19 cellular contexts compared by ENCODE assay signal in the genomic region with DNA sequence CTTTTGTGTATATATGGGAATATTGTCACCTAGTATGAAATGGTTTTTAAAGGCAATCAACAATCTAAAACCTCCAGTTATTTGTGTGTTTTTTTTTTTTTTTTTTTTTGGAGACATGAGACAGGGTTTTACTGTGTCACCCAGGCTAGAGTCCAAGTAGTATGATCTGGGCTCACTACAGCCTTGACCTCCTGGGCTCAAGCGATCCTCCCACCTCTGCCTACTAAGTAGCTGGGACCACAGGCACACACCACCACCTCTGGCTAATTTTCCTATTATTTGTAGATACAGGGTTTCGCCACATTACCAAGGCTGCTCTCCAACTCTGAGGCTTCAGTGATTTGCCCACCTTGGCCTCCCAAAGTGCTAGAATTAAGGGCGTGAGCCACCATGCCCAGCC.
DNase-seq lines count a peak whose midpoint lies in the region; ATAC-seq, FAIRE-seq and TF ChIP-seq lines count a peak whose summit lies in the region.
"Had no signal": no experiment of that assay in that cellular context is flagged by ENCODE, and none has a peak within 500 bp of the region (broad histone marks: within the 10 kb centered on the region; RNA-seq: fewer than 3 reads in every experiment).

No MANE protein-coding gene starts in this region.

- TF ChIP-seq CTCF in H1 (IDR thresholded peaks at IDR 0.05; ENCODE audit: control extremely low read depth in 1 of 3, insufficient read depth in 1 of 3, low read depth in 1 of 3, low read length in 3 of 3) = no peak
- TF ChIP-seq CTCF in liver (IDR thresholded peaks at IDR 0.05; ENCODE audit: low read depth, low read length, missing input control) = no peak
- no peak for TF ChIP-seq CTCF in suprapubic skin (IDR thresholded peaks at IDR 0.05)

- H2BK5ac ChIP-seq in H1 (ENCODE audit: low read depth, low read length) = no peak overlapping the region

- no peak overlapping the region for H3K4ac ChIP-seq in H1 (replicated peaks; ENCODE audit: insufficient read length, low read depth, low read length)

- no peak overlapping the region for H3K9ac ChIP-seq in H1 (replicated peaks in 1 of 4; ENCODE audit: extremely low read depth in 1 of 4, low read depth in 3 of 4, low read length in 3 of 4)
- H3K9ac ChIP-seq in liver (ENCODE audit: low read depth in 1 of 2, low read length in 2 of 2) = no peak overlapping the region
- H3K9ac ChIP-seq: GM23248 had no signal

- H3K79me2 ChIP-seq in H1 (ENCODE audit: control insufficient read depth in 1 of 2, insufficient read depth in 2 of 2, low read length in 2 of 2) = no peaks in the 10 kb centered on the region; a peak in 2 of 4 replicates

- 0 out of 2 replicates have a peak overlapping the region, but pooled peaks have one; percentile 71 for H2BK12ac ChIP-seq in H1 (ENCODE audit: low read depth, low read length)

- peaks cover 22 to 31% of the 10 kb centered on the region in 2 donors for H3K4me1 Mint-ChIP-seq in natural killer cell treated with Interleukin-12 subunit alpha and Interleukin-12 subunit beta and Interleukin-15 and Interleukin-18, amount 100 ng/mL, for 72 hours (ENCODE audit: low read depth in 2 of 2)

- H2AK5ac ChIP-seq in H1 (ENCODE audit: low read depth, low read length) = no peak overlapping the region

- peaks cover 4% of the 10 kb centered on the region for H3K9me3 Mint-ChIP-seq in natural killer cell treated with Interleukin-12 subunit alpha and Interleukin-12 subunit beta and Interleukin-15 and Interleukin-18, amount 100 ng/mL, for 72 hours
- H3K9me3 Mint-ChIP-seq: H9 had no signal

- H3K36me3 ChIP-seq in H1 (ENCODE audit: control insufficient read depth in 2 of 4, insufficient read depth in 4 of 4, low read length in 3 of 4) (no peaks in the 10 kb centered on the region), liver (ENCODE audit: control insufficient read depth in 4 of 4, insufficient read depth in 3 of 4, low read depth in 1 of 4, low read length in 3 of 4) (no peaks in the 10 kb centered on the region), suprapubic skin (no peaks in the 10 kb centered on the region)

- H4K20me1 ChIP-seq in H1 (replicated peaks in 1 of 2; ENCODE audit: control insufficient read depth in 1 of 2, insufficient read depth in 2 of 2, low read length in 2 of 2) = no peaks in the 10 kb centered on the region

- no peak for ATAC-seq in natural killer cell treated with Interleukin-12 subunit alpha and Interleukin-12 subunit beta and Interleukin-15 and Interleukin-18, amount 100 ng/mL, for 72 hours
- ATAC-seq in GM18873 (IDR thresholded peaks at IDR 0.05; ENCODE audit: low FRiP score, unreplicated experiment) = no peak
- ATAC-seq: A549, HCT116 had no signal

- no peak overlapping the region for H2BK20ac ChIP-seq in H1 (ENCODE audit: low read length)

- H3K27me3 ChIP-seq in H1 (replicated peaks in 1 of 4; ENCODE audit: control insufficient read depth in 3 of 4, extremely low read depth in 1 of 4, insufficient read depth in 3 of 4, low read length in 3 of 4) (no peaks in the 10 kb centered on the region), liver (ENCODE audit: control insufficient read depth in 4 of 4, insufficient read depth in 4 of 4, low read length in 3 of 4) (no peaks in the 10 kb centered on the region), suprapubic skin (no peaks in the 10 kb centered on the region)

- no peak overlapping the region for H3K4me2 ChIP-seq in H1 (ENCODE audit: insufficient read depth in 1 of 2, low read depth in 2 of 2, low read length in 2 of 2)
- H3K4me2 ChIP-seq: A549 had no signal

- H3K27ac ChIP-seq in H1 (ENCODE audit: low read depth, low read length) (no peak overlapping the region), liver (ENCODE audit: low read depth in 1 of 2, low read length in 2 of 2) (no peak overlapping the region), suprapubic skin (no peak overlapping the region)
- H3K27ac ChIP-seq: A549, GM23248 had no signal

- no peak for TF ChIP-seq EP300 in H1 (IDR thresholded peaks at IDR 0.05; ENCODE audit: borderline replicate concordance in 1 of 2, low read depth in 2 of 2, low read length in 2 of 2)
- no peak for TF ChIP-seq EP300 in suprapubic skin (IDR thresholded peaks at IDR 0.05)

- WGBS in H1 (ENCODE audit: extremely low coverage in 1 of 2, insufficient coverage in 1 of 2, insufficient read length in 1 of 2, insufficient replicate concordance in 2 of 2, low coverage in 1 of 2, low lambda C conversion rate in 2 of 2, missing lambda C conversion rate in 1 of 2), 2 experiments = 92% methylated on average over 3 of the region's 3 CpGs; no CpG with 5 or more reads in 1 of the 2 experiments
- WGBS in liver = 77% methylated on average over 3 of the region's 3 CpGs
- WGBS in suprapubic skin = 93% methylated on average over 3 of the region's 3 CpGs

- H2BK120ac ChIP-seq in H1 (replicated peaks; ENCODE audit: low read depth, low read length) = no peak overlapping the region

- no peaks in the 10 kb centered on the region for H3K27me3 Mint-ChIP-seq in natural killer cell treated with Interleukin-12 subunit alpha and Interleukin-12 subunit beta and Interleukin-15 and Interleukin-18, amount 100 ng/mL, for 72 hours
- H3K27me3 Mint-ChIP-seq: CD4-positive, alpha-beta memory T cell had no signal

- peak overlapping the region; percentile 22 to 50 for H3K27ac Mint-ChIP-seq in natural killer cell treated with Interleukin-12 subunit alpha and Interleukin-12 subunit beta and Interleukin-15 and Interleukin-18, amount 100 ng/mL, for 72 hours
- H3K27ac Mint-ChIP-seq: CD4-positive, alpha-beta memory T cell; H9 had no signal

- no peak overlapping the region for H3K4me3 Mint-ChIP-seq in natural killer cell treated with Interleukin-12 subunit alpha and Interleukin-12 subunit beta and Interleukin-15 and Interleukin-18, amount 100 ng/mL, for 72 hours
- H3K4me3 Mint-ChIP-seq: CD4-positive, alpha-beta memory T cell; H9 had no signal

- no peak overlapping the region for H3K14ac ChIP-seq in H1 (ENCODE audit: insufficient read length)

- no peak overlapping the region for H4K8ac ChIP-seq in H1 (ENCODE audit: extremely low read depth, insufficient read depth, low read length)

- TF ChIP-seq RAD21 in H1 (IDR thresholded peaks at IDR 0.05 in 1 of 2, conservative IDR thresholded peaks at IDR 0.05 in 1 of 2; ENCODE audit: low read depth in 2 of 2, low read length in 2 of 2) (no peak), liver (IDR thresholded peaks at IDR 0.05) (no peak)

- no peak overlapping the region for H2BK15ac ChIP-seq in H1 (ENCODE audit: low read length)

- no peak overlapping the region for H3K4me3 ChIP-seq in H1 (ENCODE audit: extremely low read depth in 1 of 4, insufficient read depth in 2 of 4, low read depth in 3 of 4, low read length in 4 of 4)
- no peak overlapping the region for H3K4me3 ChIP-seq in liver (ENCODE audit: low read depth in 1 of 3, low read length in 3 of 3)
- no peak overlapping the region for H3K4me3 ChIP-seq in suprapubic skin
- H3K4me3 ChIP-seq: A549, GM23248 had no signal

- H3K79me1 ChIP-seq in H1 (ENCODE audit: low read depth, low read length) = no peaks in the 10 kb centered on the region

- H4K5ac ChIP-seq in H1 (ENCODE audit: insufficient read length, low read depth, low read length) = no peak overlapping the region

- TF ChIP-seq POLR2A in H1 (IDR thresholded peaks at IDR 0.05; ENCODE audit: control extremely low read depth in 1 of 2, low read depth in 2 of 2, low read length in 2 of 2) = no peak
- TF ChIP-seq POLR2A in suprapubic skin (IDR thresholded peaks at IDR 0.05) = no peak

- no peak overlapping the region for H2AFZ ChIP-seq in H1 (ENCODE audit: low read length)
- H2AFZ ChIP-seq: GM23248 had no signal

- no peak overlapping the region for H3K56ac ChIP-seq in H1 (replicated peaks; ENCODE audit: insufficient read length, low read depth, low read length)

- H4K91ac ChIP-seq in H1 (replicated peaks; ENCODE audit: insufficient read length, low read length) = no peak overlapping the region

- POLR2A ChIA-PET in H1 (lab: Charles Lee; ENCODE audit: partially characterized antibody) = interaction anchor here (0.6 kb wide), 1 partner anchor 474 kb away, joined by 3 read pairs; no protein-coding TSS in a partner anchor

- H3K9me3 ChIP-seq in H1 (ENCODE audit: insufficient read depth in 2 of 2, low read depth in 1 of 2, low read length in 1 of 2) (no peaks in the 10 kb centered on the region), liver (ENCODE audit: control insufficient read depth in 4 of 4, low read length in 3 of 4) (no peaks in the 10 kb centered on the region), suprapubic skin (no peaks in the 10 kb centered on the region)
- H3K9me3 ChIP-seq: A549 had no signal

- no peak overlapping the region for H3K18ac ChIP-seq in H1 (ENCODE audit: extremely low read depth, low read length)

- H3K4me1 ChIP-seq in H1 (replicated peaks in 1 of 4; ENCODE audit: control insufficient read depth in 3 of 4, insufficient read depth in 4 of 4, low read length in 3 of 4) (peaks cover 0 to 4% (median 1%) of the 10 kb centered on the region in 4 experiments; a peak in 3 of 7 replicates), liver (ENCODE audit: control insufficient read depth in 4 of 4, insufficient read depth in 4 of 4, low read length in 3 of 4) (peaks cover 0 to 3% (median 1%) of the 10 kb centered on the region in 4 donors), suprapubic skin (peaks cover 6% of the 10 kb centered on the region)
- H3K4me1 ChIP-seq: A549 had no signal

- no peaks in the 10 kb centered on the region for H3K36me3 Mint-ChIP-seq in natural killer cell treated with Interleukin-12 subunit alpha and Interleukin-12 subunit beta and Interleukin-15 and Interleukin-18, amount 100 ng/mL, for 72 hours

- H3K23me2 ChIP-seq in H1 (ENCODE audit: low read depth, low read length) = no peaks in the 10 kb centered on the region; the same call in 1 of the 2 replicates

- no peak overlapping the region for H3K23ac ChIP-seq in H1 (ENCODE audit: insufficient read length)

- CTCF ChIA-PET in H1 (lab: Charles Lee; ENCODE audit: partially characterized antibody) = interaction anchor here (0.6 to 1.7 kb wide), 3 partner anchors 12 to 47 kb away, joined by 3 to 5 read pairs (median 3); no protein-coding TSS in a partner anchor

- no peak for FAIRE-seq in H1 (lab: Jason Lieb, UNC)
- FAIRE-seq: A549, G401.6, GM12892, GM19239 had no signal

- DNase-seq in H1 (ENCODE audit: low read depth in 1 of 2, low spot score in 2 of 2) (no peak), NCI-H446 (lab: John Stamatoyannopoulos, UW) (no peak), suprapubic skin (ENCODE audit: low spot score in 2 of 2) (no peak)
- no peak for DNase-seq in natural killer cell treated with Interleukin-12 subunit alpha and Interleukin-12 subunit beta and Interleukin-15 and Interleukin-18, amount 100 ng/mL, for 72 hours (ENCODE audit: low spot score)
- DNase-seq: 8988T; C1 segment of cervical spinal cord; Calu3; CD4-positive, alpha-beta memory T cell; COR-L47; DND-41; GM23248; H9 had no signal

TF ChIP-seq in H1, 55 proteins besides CTCF, POLR2A, EP300 and RAD21 (continues in another document):
- TF ChIP-seq EZH2 (IDR thresholded peaks at IDR 0.05; ENCODE audit: low read depth, low read length, severe bottlenecking) = no peak

TF ChIP-seq in liver, 16 proteins besides CTCF, POLR2A, EP300 and RAD21:
- TF ChIP-seq, protein P1, sequence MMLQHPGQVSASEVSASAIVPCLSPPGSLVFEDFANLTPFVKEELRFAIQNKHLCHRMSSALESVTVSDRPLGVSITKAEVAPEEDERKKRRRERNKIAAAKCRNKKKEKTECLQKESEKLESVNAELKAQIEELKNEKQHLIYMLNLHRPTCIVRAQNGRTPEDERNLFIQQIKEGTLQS (IDR thresholded peaks at IDR 0.05) = no peak
- peak; percentile 15 to 23 for TF ChIP-seq HNF4A (conservative IDR thresholded peaks at IDR 0.05)
